ENCODE assay signal across 9 cellular contexts in the genomic region with DNA sequence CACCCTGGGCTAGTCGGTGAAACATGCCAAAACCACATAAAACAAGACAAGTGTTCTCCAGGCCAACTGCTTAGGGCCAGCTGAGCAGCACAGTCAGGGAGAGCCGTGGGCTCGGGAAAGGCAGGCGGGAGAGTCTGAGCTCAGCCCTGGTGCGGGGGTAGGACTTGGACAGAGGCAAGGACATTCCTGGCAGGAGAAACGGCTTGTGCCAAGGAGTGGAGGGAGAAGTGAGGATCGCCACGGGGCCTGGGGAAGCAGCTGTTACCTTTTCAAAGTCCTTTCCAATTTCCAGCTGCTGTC. TPM values are rescaled to one million over a fixed set of nuclear protein-coding genes. Genes with fewer than 3 reads are reported as not detected.
DNase-seq lines count a peak whose midpoint lies in the region; ATAC-seq, FAIRE-seq and TF ChIP-seq lines count a peak whose summit lies in the region.
"Had no signal": no experiment of that assay in that cellular context is flagged by ENCODE, and none has a peak within 500 bp of the region (broad histone marks: within the 10 kb centered on the region; RNA-seq: fewer than 3 reads in every experiment).

No MANE protein-coding gene starts in this region.

- H3K27ac ChIP-seq in RWPE2 (ENCODE audit: poor library complexity, severe bottlenecking) (no peak overlapping the region), pancreas (peak overlapping the region; percentile 66 to 90 (median 84)), smooth muscle cell (ENCODE audit: low read depth) (no peak overlapping the region)

- H3K4me1 ChIP-seq in RWPE2 (ENCODE audit: insufficient read depth, poor library complexity, severe bottlenecking) (peaks cover 4% of the 10 kb centered on the region), pancreas (peaks cover 30 to 51% (median 46%) of the 10 kb centered on the region in 3 donors), smooth muscle cell (ENCODE audit: low read depth) (peaks cover 4% of the 10 kb centered on the region)

- TF ChIP-seq CTCF in RWPE2 (IDR thresholded peaks at IDR 0.05; ENCODE audit: poor library complexity, severe bottlenecking): no peak
- no peak for TF ChIP-seq CTCF in pancreas (IDR thresholded peaks at IDR 0.05)
- TF ChIP-seq CTCF in smooth muscle cell (IDR thresholded peaks at IDR 0.05; ENCODE audit: borderline replicate concordance, insufficient read depth, poor library complexity, severe bottlenecking): no peak

- no peak overlapping the region for H3K4me2 ChIP-seq in smooth muscle cell

- no peak overlapping the region for H3K9ac ChIP-seq in smooth muscle cell (ENCODE audit: low read depth)

- no peak for FAIRE-seq in pancreas (lab: Jason Lieb, UNC)

- WGBS in pancreas, 2 donors: 9 to 11% methylated on average over 8 of the region's 8 CpGs
- WGBS in smooth muscle cell (ENCODE audit: low lambda C conversion rate): 43% methylated on average over 7 of the region's 8 CpGs

- ATAC-seq in RWPE2 (ENCODE audit: low read depth) (peak; percentile 71), pancreas (peak; percentile 8 to 33 (median 11)), HG03097 (IDR thresholded peaks at IDR 0.05; ENCODE audit: low FRiP score, unreplicated experiment) (no peak)

- peak; percentile 91 for DNase-seq in AG20443 (ENCODE audit: low spot score)
- no peak for DNase-seq in RWPE2 (ENCODE audit: low spot score)
- DNase-seq in fibroblast of peridontal ligament (ENCODE audit: extremely low read depth): peak; percentile 72
- DNase-seq in pancreas: peak in 3 of 6 donors; percentile 71 to 74 (median 73)
- no peak for DNase-seq in NCI-H2029 treated with DMSO at 0.1 percent for 48 hours (lab: John Stamatoyannopoulos, UW)
- DNase-seq in stimulated activated naive CD4-positive, alpha-beta T cell (lab: John Stamatoyannopoulos, UW): no peak
- no peak for DNase-seq in smooth muscle cell (lab: John Stamatoyannopoulos, UW; ENCODE audit: unreplicated experiment)
- DNase-seq: NCI-H526 had no signal

- no peaks in the 10 kb centered on the region for H3K27me3 ChIP-seq in RWPE2 (ENCODE audit: insufficient read depth, poor library complexity, severe bottlenecking)
- no peaks in the 10 kb centered on the region for H3K27me3 ChIP-seq in pancreas
- no peaks in the 10 kb centered on the region for H3K27me3 ChIP-seq in smooth muscle cell (ENCODE audit: low read depth)

- intact Hi-C loops in pancreas (cut with DNase I): no loop called here

- H2AFZ ChIP-seq in smooth muscle cell (ENCODE audit: low read depth): no peak overlapping the region

- H3K4me3 ChIP-seq in RWPE2 (ENCODE audit: severe bottlenecking) (no peak overlapping the region), pancreas (no peak overlapping the region), smooth muscle cell (no peak overlapping the region)

- H3K9me3 ChIP-seq in RWPE2 (ENCODE audit: severe bottlenecking) (no peaks in the 10 kb centered on the region), pancreas (no peaks in the 10 kb centered on the region), smooth muscle cell (replicated peaks; ENCODE audit: low read depth) (no peaks in the 10 kb centered on the region)

- no peaks in the 10 kb centered on the region for H3F3A ChIP-seq in smooth muscle cell (ENCODE audit: low read depth)

- H4K20me1 ChIP-seq in smooth muscle cell (ENCODE audit: low read depth): no peaks in the 10 kb centered on the region

- no peaks in the 10 kb centered on the region for H3K36me3 ChIP-seq in RWPE2 (ENCODE audit: low read depth)
- peaks cover 0 to 16% (median 0%) of the 10 kb centered on the region in 3 donors for H3K36me3 ChIP-seq in pancreas
- H3K36me3 ChIP-seq in smooth muscle cell (ENCODE audit: low read depth): no peaks in the 10 kb centered on the region

- H3K79me2 ChIP-seq in smooth muscle cell (ENCODE audit: low read depth): no peaks in the 10 kb centered on the region

RNA-seq across cellular contexts. Expression of a gene that starts 4.2 kb away (rescaled TPM):
- total RNA-seq in pancreas: 10 to 100 TPM; 36.8 to 84.2 (median 70.7) TPM
- polyA plus RNA-seq in pancreas: 100 to 1,000 TPM in 1 of 2 donors, 10 to 100 TPM in 1; 36.9 to 118 TPM
- 0.13 and 1.1 TPM in 2 replicates for total RNA-seq in smooth muscle cell
- 0.21 TPM in 1 of 2 replicates, not detected in the other for polyA plus RNA-seq in smooth muscle cell

RNA-seq across cellular contexts. Expression of a gene that starts 51.5 kb away (rescaled TPM):
- 10 to 100 TPM in 2 of 6 donors, 1 to 10 TPM in 4; 6.1 to 22.6 (median 9.5) TPM for total RNA-seq in pancreas
- 1 to 10 TPM; 4.9 to 7.2 TPM for polyA plus RNA-seq in pancreas
- total RNA-seq in smooth muscle cell: 22.9 and 29.2 TPM in 2 replicates
- polyA plus RNA-seq in smooth muscle cell: 23.6 and 27.9 TPM in 2 replicates

Comparison
In these comparisons a context has a peak if more than half of its experiments do, and no peak if none do; other contexts are left out.
1. DNase-seq: peak in AG20443 (single experiment) and fibroblast of peridontal ligament (single experiment); none in RWPE2 (single experiment), NCI-H2029 treated with DMSO at 0.1 percent for 48 hours (single experiment), stimulated activated naive CD4-positive, alpha-beta T cell (0 of 6) and smooth muscle cell (single experiment).
2. H3K27ac ChIP-seq: peak in pancreas (4 of 4); none in RWPE2 (single experiment) and smooth muscle cell (single experiment).
3. RNA of a gene that starts 4.2 kb away (total RNA-seq): 36.8 to 84.2 TPM in pancreas; 0.13 to 1.1 TPM in smooth muscle cell; every median in the first group is over 10 times any median in the second.